8 cellular contexts compared by ENCODE assay signal in genomic region chr16:58501242-58502131, GRCh38. TPM values are rescaled to one million over a fixed set of nuclear protein-coding genes. Genes with fewer than 3 reads are reported as not detected.
DNase-seq lines count a peak whose midpoint lies in the region; ATAC-seq and TF ChIP-seq lines count a peak whose summit lies in the region.

No MANE protein-coding gene starts in this region.

- H3K4me3 ChIP-seq in ectodermal cell (ENCODE audit: insufficient read depth, low read depth, low read length) = peak overlapping the region; percentile 56
- peak overlapping the region; percentile 47 for H3K4me3 ChIP-seq in mesodermal cell (ENCODE audit: extremely low read depth, insufficient read depth, low read length, poor library complexity, severe bottlenecking)
- H3K4me3 ChIP-seq in stomach = peak overlapping the region; percentile 28 to 50 (median 33)

- 10 to 11% methylated on average over 42 of the region's 42 CpGs for WGBS in ectodermal cell, 2 experiments
- 16 to 19% methylated on average over 29 to 41 of the region's 42 CpGs for WGBS in mesodermal cell (ENCODE audit: insufficient coverage in 2 of 2), 2 experiments
- 11 to 22% (median 12%) methylated on average over 9 to 42 of the region's 42 CpGs for WGBS in stomach, 5 donors

- TF ChIP-seq CTCF in stomach (IDR thresholded peaks at IDR 0.05) = no peak

- intact Hi-C loops in stomach (cut with DNase I; ENCODE audit: low total_unique reads) = loop anchor here (10.0 kb wide), 1 partner anchor 143 kb away; no protein-coding TSS in a partner anchor

- TF ChIP-seq EP300 in stomach (IDR thresholded peaks at IDR 0.05) = no peak

- no peak for TF ChIP-seq POLR2A in stomach (IDR thresholded peaks at IDR 0.05)

- H3K9me3 ChIP-seq in ectodermal cell (ENCODE audit: control insufficient read depth, low read length) (no peaks in the 10 kb centered on the region), mesodermal cell (ENCODE audit: control insufficient read depth, low read length) (no peaks in the 10 kb centered on the region), stomach (no peaks in the 10 kb centered on the region)

- peaks cover 10% of the 10 kb centered on the region for H3K4me1 ChIP-seq in ectodermal cell (ENCODE audit: control insufficient read depth, insufficient read depth, low read length)
- peaks cover under 1% of the 10 kb centered on the region for H3K4me1 ChIP-seq in mesodermal cell (ENCODE audit: control insufficient read depth, insufficient read depth, low read length, poor library complexity, severe bottlenecking)
- peaks cover 19 to 22% (median 21%) of the 10 kb centered on the region in 4 donors for H3K4me1 ChIP-seq in stomach

- H3K27ac ChIP-seq in ectodermal cell (ENCODE audit: insufficient read depth, low read depth, low read length, poor library complexity, severe bottlenecking) (no peak overlapping the region), mesodermal cell (ENCODE audit: low read depth, low read length, severe bottlenecking) (no peak overlapping the region), stomach (peak overlapping the region in 1 of 5 donors; percentile 3)

- peak; percentile 38 for DNase-seq in NCI-H1092 (lab: John Stamatoyannopoulos, UW)
- DNase-seq in NCI-H1092 treated with DMSO at 0.1 percent for 48 hours (lab: John Stamatoyannopoulos, UW) = no peak
- DNase-seq in activated CD4-positive, alpha-beta T cell treated with anti-CD3 and anti-CD28 coated beads for 1 hour = peak; percentile 34
- peak; percentile 51 for DNase-seq in stomach

- H3K36me3 ChIP-seq in ectodermal cell (ENCODE audit: control insufficient read depth, insufficient read depth, low read length) (no peaks in the 10 kb centered on the region), mesodermal cell (ENCODE audit: control insufficient read depth, insufficient read depth, low read length) (peaks cover 4% of the 10 kb centered on the region), stomach (no peaks in the 10 kb centered on the region)

- ATAC-seq in GM18519 (IDR thresholded peaks at IDR 0.05; ENCODE audit: low FRiP score, unreplicated experiment) (no peak), HG02798 (IDR thresholded peaks at IDR 0.05; ENCODE audit: poor library complexity, unreplicated experiment) (no peak)

- peaks cover 23% of the 10 kb centered on the region for H3K27me3 ChIP-seq in ectodermal cell (ENCODE audit: control insufficient read depth, insufficient read depth, low read length, poor library complexity, severe bottlenecking)
- H3K27me3 ChIP-seq in stomach = peaks cover 0 to 67% (median 35%) of the 10 kb centered on the region in 3 donors

RNA-seq across cellular contexts. Expression of gene NDRG4, which starts 1.5 kb away (rescaled TPM):
- polyA plus RNA-seq in ectodermal cell (2013, experiment 1 of 4) = 29.9 TPM
- 20.1 TPM for polyA plus RNA-seq in ectodermal cell (2013, experiment 2 of 4)
- polyA plus RNA-seq in ectodermal cell (2013, experiment 3 of 4) = 20.1 TPM
- polyA plus RNA-seq in ectodermal cell (2013, experiment 4 of 4) = 24.4 TPM
- polyA plus RNA-seq in mesodermal cell (2013, experiment 1 of 2) = 37.8 TPM
- 31.6 TPM for polyA plus RNA-seq in mesodermal cell (2013, experiment 2 of 2)
- 10 to 100 TPM in 4 of 5 donors, 1 to 10 TPM in 1; 3.2 to 48.7 (median 20.1) TPM for total RNA-seq in stomach
- 10 to 100 TPM in 1 of 3 donors, 1 to 10 TPM in 2; 1.9 to 12.4 (median 4.8) TPM for polyA plus RNA-seq in stomach

RNA-seq across cellular contexts. Expression of gene SETD6, which starts 13.8 kb away (rescaled TPM):
- 35.5 TPM for polyA plus RNA-seq in ectodermal cell (2013, experiment 1 of 4)
- polyA plus RNA-seq in ectodermal cell (2013, experiment 2 of 4) = 35.2 TPM
- 29.4 TPM for polyA plus RNA-seq in ectodermal cell (2013, experiment 3 of 4)
- polyA plus RNA-seq in ectodermal cell (2013, experiment 4 of 4) = 33.6 TPM
- 9.5 TPM for polyA plus RNA-seq in mesodermal cell (2013, experiment 1 of 2)
- polyA plus RNA-seq in mesodermal cell (2013, experiment 2 of 2) = 7.8 TPM
- total RNA-seq in stomach = 100 to 1,000 TPM in 1 of 5 donors, 10 to 100 TPM in 4; 13.0 to 209 (median 68.0) TPM
- polyA plus RNA-seq in stomach = 10 to 100 TPM in 1 of 3 donors, 1 to 10 TPM in 2; 7.7 to 14.7 (median 8.9) TPM
